9 cellular contexts compared by ENCODE assay signal in genomic region chr4:88526221-88526815, GRCh38.
DNase-seq lines count a peak whose midpoint lies in the region; ATAC-seq and TF ChIP-seq lines count a peak whose summit lies in the region.
"Had no signal": no experiment of that assay in that cellular context is flagged by ENCODE, and none has a peak within 500 bp of the region (broad histone marks: within the 10 kb centered on the region; RNA-seq: fewer than 3 reads in every experiment).

No MANE protein-coding gene starts in this region.

- in situ Hi-C loops in GM13977 (cut with MboI; ENCODE audit: low pct_unique_long_range_greater_than_20kb, low sequenced_read_pairs, unreplicated experiment): loop anchor here (25.0 kb wide), 2 partner anchors 286 to 486 kb away; no protein-coding TSS in a partner anchor

- peak; percentile 26 for TF ChIP-seq CTCF in GM13977 (IDR thresholded peaks at IDR 0.05; ENCODE audit: extremely low read depth, insufficient read depth, missing control alignments)

- ATAC-seq in HG02642 (IDR thresholded peaks at IDR 0.05; ENCODE audit: poor library complexity, unreplicated experiment) (no peak), GM21381 (IDR thresholded peaks at IDR 0.05; ENCODE audit: unreplicated experiment) (no peak), HG02798 (IDR thresholded peaks at IDR 0.05; ENCODE audit: poor library complexity, unreplicated experiment) (no peak)

- DNase-seq in AML-193 (lab: John Stamatoyannopoulos, UW) (peak; percentile 33 to 49), GM13977 (ENCODE audit: low spot score) (peak; percentile 31), SW480 (ENCODE audit: low spot score) (peak; percentile 6), globus pallidus (ENCODE audit: low spot score) (peak; percentile 12), midbrain (lab: John Stamatoyannopoulos, UW) (no peak)
- DNase-seq: foreskin melanocyte had no signal
